ENCODE assay signal across 10 cellular contexts in genomic region chr3:130820976-130821375, GRCh38.
DNase-seq lines count a peak whose midpoint lies in the region; ATAC-seq and TF ChIP-seq lines count a peak whose summit lies in the region.
"Had no signal": no experiment of that assay in that cellular context is flagged by ENCODE, and none has a peak within 500 bp of the region (broad histone marks: within the 10 kb centered on the region; RNA-seq: fewer than 3 reads in every experiment).

No MANE protein-coding gene starts in this region.

- H3F3A ChIP-seq in SK-N-SH (replicated peaks; ENCODE audit: insufficient read depth), result no peaks in the 10 kb centered on the region

- H3K27ac ChIP-seq in SK-N-SH (ENCODE audit: low read depth in 2 of 2, low read length in 1 of 2), result no peak overlapping the region
- H3K27ac ChIP-seq in RWPE2 (ENCODE audit: poor library complexity, severe bottlenecking), result no peak overlapping the region
- H3K27ac ChIP-seq: dorsolateral prefrontal cortex had no signal

- H3K4me1 ChIP-seq in SK-N-SH (ENCODE audit: control insufficient read depth in 1 of 2, insufficient read depth in 2 of 2, low read depth in 1 of 2, low read length in 1 of 2), result peaks cover 0 to 5% of the 10 kb centered on the region in 2 experiments; a peak in 1 of 4 replicates
- peaks cover 7% of the 10 kb centered on the region for H3K4me1 ChIP-seq in RWPE2 (ENCODE audit: insufficient read depth, poor library complexity, severe bottlenecking)

- H3K4me3 ChIP-seq in SK-N-SH (ENCODE audit: low read depth in 2 of 2, low read length in 1 of 2) (no peak overlapping the region), RWPE2 (ENCODE audit: severe bottlenecking) (no peak overlapping the region), fibroblast of villous mesenchyme (ENCODE audit: low read depth, low read length) (no peak overlapping the region), H7 (ENCODE audit: insufficient read depth, low read depth, low read length) (no peak overlapping the region)
- H3K4me3 ChIP-seq: dorsolateral prefrontal cortex had no signal

- CTCF ChIA-PET in SK-N-SH (lab: Yijun Ruan, JAX), result no interaction called here

- no peak overlapping the region for H3K4me2 ChIP-seq in SK-N-SH

- DNase-seq in SK-N-SH (no peak), RWPE2 (ENCODE audit: low spot score) (no peak), fibroblast of villous mesenchyme (ENCODE audit: low read depth) (peak; percentile 61), stromal cell of bone marrow (ENCODE audit: low read depth) (peak; percentile 49), H7 (no peak)
- DNase-seq: dorsolateral prefrontal cortex, NCI-H524 had no signal

- WGBS in SK-N-SH (ENCODE audit: low lambda C conversion rate), result 19% methylated on average over 2 of the region's 2 CpGs

- H3K9me3 ChIP-seq in SK-N-SH, result no peaks in the 10 kb centered on the region
- no peaks in the 10 kb centered on the region for H3K9me3 ChIP-seq in RWPE2 (ENCODE audit: severe bottlenecking)

- H3K36me3 ChIP-seq in SK-N-SH (replicated peaks in 1 of 2; ENCODE audit: control insufficient read depth in 1 of 2, insufficient read depth in 2 of 2, low read length in 1 of 2) (no peaks in the 10 kb centered on the region), RWPE2 (ENCODE audit: low read depth) (no peaks in the 10 kb centered on the region), H7 (replicated peaks; ENCODE audit: control insufficient read depth, insufficient read depth, low read length) (no peaks in the 10 kb centered on the region)

- no peak for ATAC-seq in SK-N-SH treated with all-trans-retinoic acid at 6 μM for 48 hours
- peak; percentile 70; the same call in 2 of the 3 replicates for ATAC-seq in RWPE2 (ENCODE audit: low read depth)
- no peak for ATAC-seq in HG03039 (IDR thresholded peaks at IDR 0.05; ENCODE audit: unreplicated experiment)
- no peak for ATAC-seq in HG03196 (IDR thresholded peaks at IDR 0.05; ENCODE audit: unreplicated experiment)

- TF ChIP-seq RAD21 in SK-N-SH (IDR thresholded peaks at IDR 0.05; ENCODE audit: low read length), result no peak

- no peaks in the 10 kb centered on the region for H4K20me1 ChIP-seq in SK-N-SH (ENCODE audit: insufficient read depth)

- H2AFZ ChIP-seq in SK-N-SH (ENCODE audit: low read depth), result no peak overlapping the region

- H3K27me3 ChIP-seq in SK-N-SH (ENCODE audit: insufficient read depth) (no peaks in the 10 kb centered on the region), RWPE2 (ENCODE audit: insufficient read depth, poor library complexity, severe bottlenecking) (no peaks in the 10 kb centered on the region), H7 (ENCODE audit: control insufficient read depth, insufficient read depth, low read length) (no peaks in the 10 kb centered on the region; the same call in 1 of the 2 replicates)
- H3K27me3 ChIP-seq: dorsolateral prefrontal cortex had no signal

- no peak for TF ChIP-seq EP300 in SK-N-SH (IDR thresholded peaks at IDR 0.05; ENCODE audit: borderline replicate concordance in 1 of 2, low read depth in 1 of 2, low read length in 1 of 2)

- no peak overlapping the region for H3K9ac ChIP-seq in SK-N-SH

- no peaks in the 10 kb centered on the region for H3K9me2 ChIP-seq in SK-N-SH

- POLR2A ChIA-PET in SK-N-SH (lab: Yijun Ruan, JAX), result no interaction called here

- TF ChIP-seq CTCF in SK-N-SH (IDR thresholded peaks at IDR 0.05) (no peak), RWPE2 (IDR thresholded peaks at IDR 0.05; ENCODE audit: poor library complexity, severe bottlenecking) (no peak), fibroblast of villous mesenchyme (IDR thresholded peaks at IDR 0.05; ENCODE audit: insufficient read depth, low read depth, low read length) (no peak)

- no peaks in the 10 kb centered on the region for H3K79me2 ChIP-seq in SK-N-SH (ENCODE audit: insufficient read depth)

TF ChIP-seq in SK-N-SH treated with all-trans-retinoic acid at 6 μM for 48 hours, 23 proteins besides CTCF, POLR2A, EP300 and RAD21:
- TF ChIP-seq ZFP30 (CRISPR knock-in tag; IDR thresholded peaks at IDR 0.05) (no peak), ISL1 (CRISPR knock-in tag; IDR thresholded peaks at IDR 0.05) (peak; percentile 71)

TF ChIP-seq in SK-N-SH, 30 proteins besides CTCF, POLR2A, EP300 and RAD21:
- no peak for TF ChIP-seq RFX5 (IDR thresholded peaks at IDR 0.05; ENCODE audit: low read length)
- TF ChIP-seq, protein P1, sequence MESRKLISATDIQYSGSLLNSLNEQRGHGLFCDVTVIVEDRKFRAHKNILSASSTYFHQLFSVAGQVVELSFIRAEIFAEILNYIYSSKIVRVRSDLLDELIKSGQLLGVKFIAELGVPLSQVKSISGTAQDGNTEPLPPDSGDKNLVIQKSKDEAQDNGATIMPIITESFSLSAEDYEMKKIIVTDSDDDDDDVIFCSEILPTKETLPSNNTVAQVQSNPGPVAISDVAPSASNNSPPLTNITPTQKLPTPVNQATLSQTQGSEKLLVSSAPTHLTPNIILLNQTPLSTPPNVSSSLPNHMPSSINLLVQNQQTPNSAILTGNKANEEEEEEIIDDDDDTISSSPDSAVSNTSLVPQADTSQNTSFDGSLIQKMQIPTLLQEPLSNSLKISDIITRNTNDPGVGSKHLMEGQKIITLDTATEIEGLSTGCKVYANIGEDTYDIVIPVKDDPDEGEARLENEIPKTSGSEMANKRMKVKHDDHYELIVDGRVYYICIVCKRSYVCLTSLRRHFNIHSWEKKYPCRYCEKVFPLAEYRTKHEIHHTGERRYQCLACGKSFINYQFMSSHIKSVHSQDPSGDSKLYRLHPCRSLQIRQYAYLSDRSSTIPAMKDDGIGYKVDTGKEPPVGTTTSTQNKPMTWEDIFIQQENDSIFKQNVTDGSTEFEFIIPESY (IDR thresholded peaks at IDR 0.05; ENCODE audit: borderline replicate concordance, low read depth), result no peak
- TF ChIP-seq, protein P2, sequence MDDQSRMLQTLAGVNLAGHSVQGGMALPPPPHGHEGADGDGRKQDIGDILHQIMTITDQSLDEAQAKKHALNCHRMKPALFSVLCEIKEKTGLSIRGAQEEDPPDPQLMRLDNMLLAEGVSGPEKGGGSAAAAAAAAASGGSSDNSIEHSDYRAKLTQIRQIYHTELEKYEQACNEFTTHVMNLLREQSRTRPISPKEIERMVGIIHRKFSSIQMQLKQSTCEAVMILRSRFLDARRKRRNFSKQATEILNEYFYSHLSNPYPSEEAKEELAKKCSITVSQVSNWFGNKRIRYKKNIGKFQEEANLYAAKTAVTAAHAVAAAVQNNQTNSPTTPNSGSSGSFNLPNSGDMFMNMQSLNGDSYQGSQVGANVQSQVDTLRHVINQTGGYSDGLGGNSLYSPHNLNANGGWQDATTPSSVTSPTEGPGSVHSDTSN (IDR thresholded peaks at IDR 0.05), result no peak
- TF ChIP-seq GATA2 (CRISPR knock-in tag; IDR thresholded peaks at IDR 0.05), result no peak
- no peak for TF ChIP-seq RXRA (IDR thresholded peaks at IDR 0.05; ENCODE audit: borderline replicate concordance, low read depth)
- TF ChIP-seq TCF12 (IDR thresholded peaks at IDR 0.05), result no peak
- TF ChIP-seq USF1 (IDR thresholded peaks at IDR 0.05; ENCODE audit: borderline replicate concordance, low read depth), result no peak
- no peak for TF ChIP-seq JUND (IDR thresholded peaks at IDR 0.05)
- no peak for TF ChIP-seq FOSL2 (IDR thresholded peaks at IDR 0.05; ENCODE audit: borderline replicate concordance, low read depth)
- TF ChIP-seq EZH2phosphoT487 (IDR thresholded peaks at IDR 0.05; ENCODE audit: borderline replicate concordance, low read depth), result no peak
- no peak for TF ChIP-seq YY1 (IDR thresholded peaks at IDR 0.05; ENCODE audit: low read depth)
- no peak for TF ChIP-seq SMC3 (IDR thresholded peaks at IDR 0.05; ENCODE audit: low read depth, low read length)
- no peak for TF ChIP-seq USF2 (IDR thresholded peaks at IDR 0.05; ENCODE audit: borderline replicate concordance, low read depth, low read length)
- no peak for TF ChIP-seq FOXJ3 (CRISPR knock-in tag; IDR thresholded peaks at IDR 0.05)
TF ChIP-seq in SK-N-SH: peak in this region for 0.

Comparison
In these comparisons a context has a peak if more than half of its experiments do, and no peak if none do; other contexts are left out.
1. DNase-seq: peak in fibroblast of villous mesenchyme (single experiment) and stromal cell of bone marrow (single experiment); none in SK-N-SH (single experiment), RWPE2 (single experiment) and H7 (single experiment).